In the genomic region with DNA sequence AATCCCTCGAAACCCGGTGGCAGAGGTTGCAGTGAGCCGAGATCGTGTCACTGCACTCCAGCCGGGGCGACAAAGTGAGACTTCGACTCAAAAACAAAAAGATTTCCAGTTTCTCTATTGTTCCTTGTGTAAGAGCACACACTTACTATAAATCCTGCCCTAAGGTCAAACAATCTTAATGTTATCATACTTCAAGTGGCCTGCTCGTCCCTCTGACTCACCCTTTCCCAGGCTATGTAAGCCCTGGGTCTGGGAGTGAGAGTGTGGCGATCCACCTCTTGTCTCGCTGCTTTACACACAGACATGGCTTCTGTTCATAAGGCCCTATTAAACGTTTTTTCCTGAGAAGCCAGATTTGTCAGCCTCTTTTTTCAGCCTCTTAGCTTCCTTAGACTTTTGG, we compare ENCODE assay signal across 13 cellular contexts. TPM values are rescaled to one million over a fixed set of nuclear protein-coding genes. Genes with fewer than 3 reads are reported as not detected.
DNase-seq lines count a peak whose midpoint lies in the region; ATAC-seq and TF ChIP-seq lines count a peak whose summit lies in the region.
"Had no signal": no experiment of that assay in that cellular context is flagged by ENCODE, and none has a peak within 500 bp of the region (broad histone marks: within the 10 kb centered on the region; RNA-seq: fewer than 3 reads in every experiment).

No MANE protein-coding gene starts in this region.

- no peaks in the 10 kb centered on the region for H3K36me3 Mint-ChIP-seq in Calu3 (ENCODE audit: insufficient read depth, unreplicated experiment)

- DNase-seq in GM13977 (ENCODE audit: low spot score), result peak; percentile 6
- peak; percentile 69 for DNase-seq in RPMI7951 (ENCODE audit: low read depth)
- DNase-seq in fibroblast of peridontal ligament (ENCODE audit: extremely low read depth), result peak; percentile 33
- no peak for DNase-seq in smooth muscle cell (lab: John Stamatoyannopoulos, UW; ENCODE audit: unreplicated experiment)
- DNase-seq in SW480 (ENCODE audit: low spot score), result no peak
- no peak for DNase-seq in NCI-H2029 (lab: John Stamatoyannopoulos, UW)
- DNase-seq in Calu3, result no peak
- DNase-seq: activated T-cell treated with anti-CD3 and anti-CD28 coated beads, Interleukin-2, amount 50 U/mL, for 1 hour; NCI-H187 treated with DMSO at 0.1 percent for 48 hours; sigmoid colon had no signal

- H3K4me1 Mint-ChIP-seq in Calu3 (ENCODE audit: low read depth, unreplicated experiment), result peaks cover 16% of the 10 kb centered on the region

- ATAC-seq in HG02970 (IDR thresholded peaks at IDR 0.05; ENCODE audit: low FRiP score, unreplicated experiment), result no peak
- ATAC-seq: HCT116 had no signal

- H3K27ac Mint-ChIP-seq in Calu3 (ENCODE audit: unreplicated experiment), result no peak overlapping the region

- no peak overlapping the region for H3K9ac ChIP-seq in smooth muscle cell (ENCODE audit: low read depth)

- no peak overlapping the region for H2AFZ ChIP-seq in smooth muscle cell (ENCODE audit: low read depth)

- H3K9me3 Mint-ChIP-seq in Calu3 (ENCODE audit: low read depth, unreplicated experiment), result no peaks in the 10 kb centered on the region

- H3K27me3 Mint-ChIP-seq in Calu3 (ENCODE audit: unreplicated experiment), result no peaks in the 10 kb centered on the region

- H3K9me3 ChIP-seq in smooth muscle cell (replicated peaks; ENCODE audit: low read depth), result no peaks in the 10 kb centered on the region
- H3K9me3 ChIP-seq: sigmoid colon, thoracic aorta had no signal

- CTCF ChIA-PET in Calu3 (lab: Charles Lee), result no interaction called here

- in situ Hi-C loops in GM13977 (cut with MboI; ENCODE audit: low pct_unique_long_range_greater_than_20kb, low sequenced_read_pairs, unreplicated experiment), result no loop called here

- peaks cover 10% of the 10 kb centered on the region for H3F3A ChIP-seq in smooth muscle cell (ENCODE audit: low read depth)

- H3K4me3 ChIP-seq in smooth muscle cell, result no peak overlapping the region
- H3K4me3 ChIP-seq: sigmoid colon, thoracic aorta had no signal

- no peaks in the 10 kb centered on the region for H3K79me2 ChIP-seq in smooth muscle cell (ENCODE audit: low read depth)

- no peaks in the 10 kb centered on the region for H3K36me3 ChIP-seq in smooth muscle cell (ENCODE audit: low read depth)
- H3K36me3 ChIP-seq: sigmoid colon, thoracic aorta had no signal

- BruUV-seq in Calu3 (replicated peaks; lab: Mats Ljungman, UMichigan), result no TSS peak

- H3K4me1 ChIP-seq in smooth muscle cell (ENCODE audit: low read depth), result peaks cover 21% of the 10 kb centered on the region

- peak overlapping the region; percentile 14 for H3K4me2 ChIP-seq in smooth muscle cell

- TF ChIP-seq CTCF in GM13977 (IDR thresholded peaks at IDR 0.05; ENCODE audit: extremely low read depth, insufficient read depth, missing control alignments) (no peak), smooth muscle cell (IDR thresholded peaks at IDR 0.05; ENCODE audit: borderline replicate concordance, insufficient read depth, poor library complexity, severe bottlenecking) (no peak), Calu3 (IDR thresholded peaks at IDR 0.05; ENCODE audit: unreplicated experiment) (no peak)

- H3K4me3 Mint-ChIP-seq in Calu3 (ENCODE audit: low read depth, unreplicated experiment), result no peak overlapping the region

- no peaks in the 10 kb centered on the region for H3K27me3 ChIP-seq in smooth muscle cell (ENCODE audit: low read depth)
- H3K27me3 ChIP-seq: sigmoid colon had no signal

- 34% methylated on average over 11 of the region's 11 CpGs for WGBS in smooth muscle cell (ENCODE audit: low lambda C conversion rate)

- intact Hi-C loops in Calu3 (cut with micrococcal nuclease; ENCODE audit: unreplicated experiment), result no loop called here

- peak overlapping the region; percentile 92 for H3K27ac ChIP-seq in smooth muscle cell (ENCODE audit: low read depth)
- H3K27ac ChIP-seq: thoracic aorta had no signal

- no peaks in the 10 kb centered on the region for H4K20me1 ChIP-seq in smooth muscle cell (ENCODE audit: low read depth)

RNA-seq across cellular contexts. Expression of a gene that starts 24.4 kb away (rescaled TPM):
- 3.2 and 3.9 TPM in 2 replicates for total RNA-seq in RPMI7951 (2014; rRNA removed; shearing (Covaris generic))
- total RNA-seq in smooth muscle cell (0.99 and 3.2 TPM in 2 replicates), Calu3 (2022) (8.6 and 10.5 TPM in 2 replicates)
- polyA plus RNA-seq in smooth muscle cell, result 1.6 and 8.4 TPM in 2 replicates

Comparison
In these comparisons a context has a peak if more than half of its experiments do, and no peak if none do; other contexts are left out.
1. DNase-seq: peak in GM13977 (single experiment), RPMI7951 (single experiment) and fibroblast of peridontal ligament (single experiment); none in smooth muscle cell (single experiment), SW480 (single experiment), NCI-H2029 (single experiment) and Calu3 (single experiment).